ENCODE assay signal across 9 cellular contexts in the genomic region with DNA sequence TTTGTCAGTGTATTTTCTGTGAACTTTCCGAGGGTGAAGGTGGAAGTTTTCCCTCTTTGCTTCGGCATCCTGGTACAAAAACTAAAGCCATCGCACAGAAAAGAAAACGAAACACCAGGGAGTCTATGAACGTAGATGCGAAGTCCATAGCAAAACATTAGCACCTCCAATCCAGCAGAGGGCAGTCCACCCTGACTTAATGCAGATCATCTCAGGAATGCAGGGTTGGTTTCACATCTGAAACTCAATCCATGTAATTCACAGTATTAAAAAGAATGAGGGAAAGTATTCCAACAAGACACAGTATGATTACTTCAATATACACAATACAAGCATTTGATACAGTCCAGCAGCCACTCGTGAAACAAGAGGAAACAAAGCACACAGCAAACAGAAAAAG.
A peak's percentile ranks its signal among the peaks of the same experiment; 100 is the strongest.
DNase-seq lines count a peak whose midpoint lies in the region; TF ChIP-seq lines count a peak whose summit lies in the region.
"Had no signal": no experiment of that assay in that cellular context is flagged by ENCODE, and none has a peak within 500 bp of the region (broad histone marks: within the 10 kb centered on the region; RNA-seq: fewer than 3 reads in every experiment).

No MANE protein-coding gene starts in this region.

- peaks cover 5% of the 10 kb centered on the region for H3K9me3 Mint-ChIP-seq in neural crest cell
- H3K9me3 Mint-ChIP-seq in activated T-cell treated with anti-CD3 and anti-CD28 coated beads, Interleukin-2, amount 50 U/mL, for 24 hours = peaks cover 2% of the 10 kb centered on the region

- H3K4me1 Mint-ChIP-seq in neural crest cell = no peaks in the 10 kb centered on the region
- peaks cover 12% of the 10 kb centered on the region for H3K4me1 Mint-ChIP-seq in activated T-cell treated with anti-CD3 and anti-CD28 coated beads, Interleukin-2, amount 50 U/mL, for 24 hours (ENCODE audit: low read depth)

- H3K36me3 Mint-ChIP-seq in neural crest cell (ENCODE audit: low read depth) = peaks cover 6% of the 10 kb centered on the region
- H3K36me3 Mint-ChIP-seq in activated T-cell treated with anti-CD3 and anti-CD28 coated beads, Interleukin-2, amount 50 U/mL, for 24 hours (ENCODE audit: low read depth) = peaks cover 9% of the 10 kb centered on the region

- H3K4me3 Mint-ChIP-seq in neural crest cell = no peak overlapping the region
- H3K4me3 Mint-ChIP-seq in activated T-cell treated with anti-CD3 and anti-CD28 coated beads, Interleukin-2, amount 50 U/mL, for 24 hours = no peak overlapping the region

- H3K27me3 Mint-ChIP-seq in neural crest cell (ENCODE audit: low read depth) = peaks cover 2% of the 10 kb centered on the region
- no peaks in the 10 kb centered on the region for H3K27me3 Mint-ChIP-seq in activated T-cell treated with anti-CD3 and anti-CD28 coated beads, Interleukin-2, amount 50 U/mL, for 24 hours

- CTCF ChIA-PET in HEK293T (lab: Yijun Ruan, JAX) = no interaction called here

- POLR2A ChIA-PET in HEK293T (lab: Yijun Ruan, JAX) = no interaction called here

- peak; percentile 8 for DNase-seq in SKM-1 treated with dmso at 0.1 percent for 144 hours (lab: John Stamatoyannopoulos, UW; ENCODE audit: unreplicated experiment)
- no peak for DNase-seq in SKM-1 (lab: John Stamatoyannopoulos, UW; ENCODE audit: unreplicated experiment)
- peak; percentile 20 for DNase-seq in HEK293T (ENCODE audit: extremely low spot score)
- peak; percentile 13 for DNase-seq in amniotic epithelial cell (ENCODE audit: low read depth)
- no peak for DNase-seq in neural crest cell (ENCODE audit: low read depth, low spot score)
- no peak for DNase-seq in activated T-cell treated with anti-CD3 and anti-CD28 coated beads, Interleukin-2, amount 50 U/mL, for 24 hours
- DNase-seq in DMS153 treated with DMSO at 0.1 percent for 48 hours (lab: John Stamatoyannopoulos, UW; ENCODE audit: unreplicated experiment) = no peak
- DNase-seq in NCI-H2029 (lab: John Stamatoyannopoulos, UW) = no peak
- DNase-seq: trophoblast cell had no signal

- TF ChIP-seq CTCF in neural crest cell (conservative IDR thresholded peaks at IDR 0.05) = peak; percentile 39

- no peak overlapping the region for H3K27ac Mint-ChIP-seq in neural crest cell (ENCODE audit: unreplicated experiment)
- no peak overlapping the region for H3K27ac Mint-ChIP-seq in activated T-cell treated with anti-CD3 and anti-CD28 coated beads, Interleukin-2, amount 50 U/mL, for 24 hours

TF ChIP-seq in HEK293T, 16 proteins besides CTCF, POLR2A, EP300 and RAD21:
- no peak for TF ChIP-seq LEF1 (IDR thresholded peaks at IDR 0.05; ENCODE audit: borderline replicate concordance)
- TF ChIP-seq NFRKB (IDR thresholded peaks at IDR 0.05) = no peak
- no peak for TF ChIP-seq TARDBP (IDR thresholded peaks at IDR 0.05)
TF ChIP-seq in HEK293T: peak in this region for 0.

Comparison
In these comparisons a context has a peak if more than half of its experiments do, and no peak if none do; other contexts are left out.
1. DNase-seq: peak in SKM-1 treated with dmso at 0.1 percent for 144 hours (single experiment), HEK293T (single experiment) and amniotic epithelial cell (single experiment); none in SKM-1 (single experiment), neural crest cell (single experiment), activated T-cell treated with anti-CD3 and anti-CD28 coated beads, Interleukin-2, amount 50 U/mL, for 24 hours (single experiment), DMS153 treated with DMSO at 0.1 percent for 48 hours (single experiment) and NCI-H2029 (single experiment).